ENCODE assay signal across 27 cellular contexts in the genomic region with DNA sequence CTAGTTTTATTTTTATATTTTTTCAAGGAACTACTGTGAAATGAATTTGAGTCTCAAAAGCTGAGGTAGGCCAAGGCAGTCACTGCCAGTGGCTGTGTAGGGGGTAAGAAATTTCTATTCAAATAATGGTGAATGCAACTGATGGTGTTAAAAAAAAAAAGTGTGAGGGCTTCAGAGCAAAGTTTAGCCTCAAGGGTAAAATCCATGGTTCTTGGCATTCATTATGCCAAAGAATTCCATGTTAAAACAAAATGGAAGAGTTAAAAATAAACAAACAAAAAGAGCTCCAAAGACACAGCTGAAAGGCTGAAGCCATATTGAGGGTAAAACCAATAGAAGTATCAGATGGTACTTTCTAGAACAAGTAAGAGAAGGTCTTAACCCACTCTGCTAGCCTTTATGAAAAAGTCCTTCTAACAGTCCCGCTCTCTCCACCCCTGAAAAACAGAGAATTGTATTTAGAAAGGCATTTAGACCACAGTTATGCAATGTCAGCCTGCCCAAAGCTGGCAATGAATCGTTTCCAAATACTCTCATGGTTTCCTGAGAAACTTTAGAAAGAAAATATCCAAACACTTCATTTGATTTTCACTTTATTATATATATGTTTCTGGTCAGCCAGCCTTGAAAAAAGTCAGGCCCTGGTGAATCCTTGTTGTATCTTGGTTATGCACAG.
DNase-seq lines count a peak whose midpoint lies in the region; ATAC-seq and TF ChIP-seq lines count a peak whose summit lies in the region.
"Had no signal": no experiment of that assay in that cellular context is flagged by ENCODE, and none has a peak within 500 bp of the region (broad histone marks: within the 10 kb centered on the region; RNA-seq: fewer than 3 reads in every experiment).

No MANE protein-coding gene starts in this region.

- H3K4me1 ChIP-seq in heart left ventricle: no peaks in the 10 kb centered on the region
- H3K4me1 ChIP-seq: A549, adrenal gland, breast epithelium, sigmoid colon had no signal

- no peaks in the 10 kb centered on the region for H3K9me3 ChIP-seq in heart left ventricle
- H3K9me3 ChIP-seq: A549, adrenal gland, breast epithelium, sigmoid colon had no signal

- WGBS in heart left ventricle, 4 donors: 58 to 68% (median 67%) methylated on average over 2 of the region's 2 CpGs

- H3K4me3 ChIP-seq in heart left ventricle: no peak overlapping the region
- H3K4me3 ChIP-seq: A549, adrenal gland, breast epithelium, sigmoid colon had no signal

- TF ChIP-seq POLR2A in heart left ventricle (IDR thresholded peaks at IDR 0.05): no peak

- no peak overlapping the region for H3K27ac ChIP-seq in heart left ventricle
- H3K27ac ChIP-seq: A549, adrenal gland, breast epithelium, sigmoid colon had no signal

- peak; percentile 25 for DNase-seq in AG08396 (ENCODE audit: low spot score)
- peak; percentile 9 for DNase-seq in LHCN-M2 (ENCODE audit: low read depth)
- DNase-seq in dedifferentiated amniotic fluid mesenchymal stem cell (ENCODE audit: extremely low spot score): peak; percentile 61
- peak; percentile 71 for DNase-seq in myocyte (ENCODE audit: low read depth)
- no peak for DNase-seq in SIG-M5 (lab: John Stamatoyannopoulos, UW)
- DNase-seq in activated CD4-positive, alpha-beta T cell treated with anti-CD3 and anti-CD28 coated beads for 1 hour: no peak
- no peak for DNase-seq in heart left ventricle
- DNase-seq: activated CD4-positive, alpha-beta memory T cell treated with anti-CD3 and anti-CD28 coated beads for 36 hours; activated CD8-positive, alpha-beta memory T cell treated with anti-CD3 and anti-CD28 coated beads, Interleukin-2, amount 50 U/mL, for 4 hours; activated naive CD4-positive, alpha-beta T cell treated with anti-CD3 and anti-CD28 coated beads for 36 hours; adrenal gland; DMS 273 treated with DMSO at 0.1 percent for 48 hours; HCEC 1CT; left ventricle myocardium superior; naive thymus-derived CD8-positive, alpha-beta T cell; NCI-H1048; NCI-H446 treated with DMSO at 0.1 percent for 48 hours; NCI-H774; nucleus accumbens; Right ventricle myocardium superior; sigmoid colon; stimulated activated naive B cell treated with anti-CD40 and anti-IgM and Interleukin-4, amounts not matched to agents 10 μg/mL and 1 μg/mL and 100 μg/mL, for 72 hours; T-helper 2 cell had no signal

- ATAC-seq in GM18867 (IDR thresholded peaks at IDR 0.05; ENCODE audit: unreplicated experiment): no peak
- ATAC-seq in heart left ventricle: no peak
- ATAC-seq: A549; left ventricle myocardium superior; naive thymus-derived CD8-positive, alpha-beta T cell; Panc1; stimulated activated naive B cell treated with anti-CD40 and anti-IgM and Interleukin-4, amounts not matched to agents 10 μg/mL and 1 μg/mL and 100 μg/mL, for 72 hours had no signal

- H3K36me3 ChIP-seq in heart left ventricle: no peaks in the 10 kb centered on the region
- H3K36me3 ChIP-seq: adrenal gland, breast epithelium, sigmoid colon had no signal

- no peaks in the 10 kb centered on the region for H3K27me3 ChIP-seq in heart left ventricle
- H3K27me3 ChIP-seq: adrenal gland, breast epithelium, sigmoid colon had no signal

- intact Hi-C loops in heart left ventricle (cut with DNase I): no loop called here

- no peak for TF ChIP-seq CTCF in heart left ventricle (IDR thresholded peaks at IDR 0.05)

Comparison
In these comparisons a context has a peak if more than half of its experiments do, and no peak if none do; other contexts are left out.
1. DNase-seq: peak in AG08396 (single experiment), LHCN-M2 (single experiment), dedifferentiated amniotic fluid mesenchymal stem cell (single experiment) and myocyte (single experiment); none in SIG-M5 (single experiment), activated CD4-positive, alpha-beta T cell treated with anti-CD3 and anti-CD28 coated beads for 1 hour (single experiment) and heart left ventricle (0 of 5).